ENCODE assay signal across 8 cellular contexts in genomic region chr5:75717082-75717922, GRCh38. TPM values are rescaled to one million over a fixed set of nuclear protein-coding genes. Genes with fewer than 3 reads are reported as not detected.
DNase-seq lines count a peak whose midpoint lies in the region; ATAC-seq and TF ChIP-seq lines count a peak whose summit lies in the region.

POC5 (minus strand) TSS chr5:75717437; CDS start chr5:75712937, 4,500 bp downstream.

- peaks cover 34% of the 10 kb centered on the region for H3K4me1 Mint-ChIP-seq in activated T-helper 1 cell treated with anti-CD3 and anti-CD28 coated beads, Interleukin-12 subunit alpha, Interleukin-12 subunit beta, Interleukin-2, Interleukin-4 antibody, amounts not matched to agents 30 ng/mL and 10 ng/mL and 1 ng/mL, durations not matched to agents 14 hours and 24 hours and 36 hours (ENCODE audit: low read depth)

- H3F3A ChIP-seq in GM23248 (ENCODE audit: insufficient read depth), result no peaks in the 10 kb centered on the region; the same call in 1 of the 2 replicates

- TF ChIP-seq CTCF in DND-41 (IDR thresholded peaks at IDR 0.05; ENCODE audit: borderline replicate concordance, extremely low read depth, low read length, poor library complexity, severe bottlenecking) (no peak), esophagus squamous epithelium (IDR thresholded peaks at IDR 0.05) (peak in 1 of 6 experiments; percentile 9)

- 10 to 11% methylated on average over 49 to 51 of the region's 51 CpGs for WGBS in GM23248 (ENCODE audit: low coverage in 1 of 2, low lambda C conversion rate in 2 of 2, missing lambda C conversion rate in 2 of 2), 2 experiments
- WGBS in esophagus squamous epithelium, 2 donors, result 17 to 21% methylated on average over 20 to 26 of the region's 51 CpGs

- DNase-seq in DND-41 (peak; percentile 98), GM23248 (peak; percentile 98), Kasumi-1 (lab: John Stamatoyannopoulos, UW) (peak; percentile 97 to 98), RPMI7951 (ENCODE audit: low read depth) (peak; percentile 92), esophagus squamous epithelium (lab: John Stamatoyannopoulos, UW) (peak; percentile 85), myocyte (ENCODE audit: low read depth) (peak; percentile 95)
- peak; percentile 98 for DNase-seq in activated T-helper 1 cell treated with anti-CD3 and anti-CD28 coated beads, Interleukin-12 subunit alpha, Interleukin-12 subunit beta, Interleukin-2, Interleukin-4 antibody, amounts not matched to agents 30 ng/mL and 10 ng/mL and 1 ng/mL, durations not matched to agents 14 hours and 24 hours and 36 hours (ENCODE audit: low spot score)
- DNase-seq in stimulated activated CD8-positive, alpha-beta memory T cell treated with anti-CD3 and anti-CD28 coated beads, Interleukin-7, amount 100 ng/mL, for 48 hours (ENCODE audit: extremely low read depth in 1 of 2, low read depth in 1 of 2), result peak; percentile 95 to 98

- H3K4me2 ChIP-seq in DND-41 (ENCODE audit: insufficient read depth, low read length), result peak within 1 kb of the TSS; percentile 75
- peak within 1 kb of the TSS; percentile 91 for H3K4me2 ChIP-seq in GM23248 (ENCODE audit: unreplicated experiment)

- H3K4me3 ChIP-seq in DND-41 (ENCODE audit: low read depth in 1 of 2, low read length in 2 of 2), result peak within 1 kb of the TSS; percentile 83 to 98
- peak within 1 kb of the TSS; percentile 87 for H3K4me3 ChIP-seq in GM23248
- H3K4me3 ChIP-seq in esophagus squamous epithelium, result peak within 1 kb of the TSS; percentile 70 to 83 (median 74)

- peaks cover 3% of the 10 kb centered on the region for H3K27me3 Mint-ChIP-seq in activated T-helper 1 cell treated with anti-CD3 and anti-CD28 coated beads, Interleukin-12 subunit alpha, Interleukin-12 subunit beta, Interleukin-2, Interleukin-4 antibody, amounts not matched to agents 30 ng/mL and 10 ng/mL and 1 ng/mL, durations not matched to agents 14 hours and 24 hours and 36 hours (ENCODE audit: insufficient read depth)

- H3K27ac ChIP-seq in DND-41 (ENCODE audit: low read length) (peak within 1 kb of the TSS; percentile 98), GM23248 (peak within 1 kb of the TSS; percentile 71), esophagus squamous epithelium (peak within 1 kb of the TSS; percentile 83 to 92 (median 88))

- peak within 1 kb of the TSS; percentile 98 for H3K4me3 Mint-ChIP-seq in activated T-helper 1 cell treated with anti-CD3 and anti-CD28 coated beads, Interleukin-12 subunit alpha, Interleukin-12 subunit beta, Interleukin-2, Interleukin-4 antibody, amounts not matched to agents 30 ng/mL and 10 ng/mL and 1 ng/mL, durations not matched to agents 14 hours and 24 hours and 36 hours

- no peaks in the 10 kb centered on the region for H3K9me3 Mint-ChIP-seq in activated T-helper 1 cell treated with anti-CD3 and anti-CD28 coated beads, Interleukin-12 subunit alpha, Interleukin-12 subunit beta, Interleukin-2, Interleukin-4 antibody, amounts not matched to agents 30 ng/mL and 10 ng/mL and 1 ng/mL, durations not matched to agents 14 hours and 24 hours and 36 hours

- H3K4me1 ChIP-seq in DND-41 (ENCODE audit: insufficient read depth, low read length) (peaks cover 36% of the 10 kb centered on the region), GM23248 (ENCODE audit: insufficient read depth) (peaks cover 4% of the 10 kb centered on the region; the same call in 1 of the 2 replicates), esophagus squamous epithelium (peaks cover 6 to 20% (median 9%) of the 10 kb centered on the region in 3 donors)

- no peaks in the 10 kb centered on the region for H3K9me3 ChIP-seq in DND-41 (ENCODE audit: insufficient read depth, low read length, severe bottlenecking)
- no peaks in the 10 kb centered on the region for H3K9me3 ChIP-seq in GM23248 (ENCODE audit: low read depth)
- no peaks in the 10 kb centered on the region for H3K9me3 ChIP-seq in esophagus squamous epithelium

- intact Hi-C loops in activated T-helper 1 cell treated with anti-CD3 and anti-CD28 coated beads, Interleukin-12 subunit alpha, Interleukin-12 subunit beta, Interleukin-2, Interleukin-4 antibody, amounts not matched to agents 30 ng/mL and 10 ng/mL and 1 ng/mL, durations not matched to agents 14 hours and 24 hours and 36 hours (cut with micrococcal nuclease), result loop anchor here (1.0 to 10.0 kb wide), 11 partner anchors 48 to 1033 kb away; partner anchors contain the start of genes ANKRD31, CERT1, GCNT4 and GFM2
- intact Hi-C loops in esophagus squamous epithelium (cut with DNase I), result no loop called here

- ATAC-seq in DND-41 (ENCODE audit: insufficient read depth, low read depth), result peak; percentile 91

- no peaks in the 10 kb centered on the region for H3K9me2 ChIP-seq in GM23248 (ENCODE audit: insufficient read depth)

- peak within 1 kb of the TSS; percentile 100 for H3K27ac Mint-ChIP-seq in activated T-helper 1 cell treated with anti-CD3 and anti-CD28 coated beads, Interleukin-12 subunit alpha, Interleukin-12 subunit beta, Interleukin-2, Interleukin-4 antibody, amounts not matched to agents 30 ng/mL and 10 ng/mL and 1 ng/mL, durations not matched to agents 14 hours and 24 hours and 36 hours

- no peaks in the 10 kb centered on the region for H3K27me3 ChIP-seq in DND-41 (ENCODE audit: insufficient read depth, low read length, poor library complexity)
- H3K27me3 ChIP-seq in GM23248 (replicated peaks; ENCODE audit: insufficient read depth), result no peaks in the 10 kb centered on the region
- no peaks in the 10 kb centered on the region for H3K27me3 ChIP-seq in esophagus squamous epithelium

- in situ Hi-C loops in GM23248 (cut with MboI), result no loop called here

- H3K9ac ChIP-seq in DND-41 (ENCODE audit: low read depth, low read length), result peak within 1 kb of the TSS; percentile 91
- peak within 1 kb of the TSS; percentile 83 for H3K9ac ChIP-seq in GM23248

- peaks cover 48% of the 10 kb centered on the region for H3K79me2 ChIP-seq in DND-41 (ENCODE audit: insufficient read depth, low read length)
- H3K79me2 ChIP-seq in GM23248 (ENCODE audit: insufficient read depth), result peaks cover 42% of the 10 kb centered on the region

- peaks cover 2% of the 10 kb centered on the region; the same call in 1 of the 2 replicates for H4K20me1 ChIP-seq in DND-41 (ENCODE audit: insufficient read depth, low read length)
- no peaks in the 10 kb centered on the region for H4K20me1 ChIP-seq in GM23248 (ENCODE audit: insufficient read depth)

- H2AFZ ChIP-seq in DND-41 (ENCODE audit: low read depth, low read length) (peak within 1 kb of the TSS; percentile 99), GM23248 (peak within 1 kb of the TSS; percentile 88)

- H3K36me3 ChIP-seq in DND-41 (ENCODE audit: insufficient read depth, low read length) (peaks cover 20% of the 10 kb centered on the region), GM23248 (ENCODE audit: low read depth) (0 out of 2 replicates have a peak, but pooled peaks cover 3% of the 10 kb centered on the region), esophagus squamous epithelium (peaks cover 0 to 9% (median 0%) of the 10 kb centered on the region in 3 donors)

- peaks cover 16% of the 10 kb centered on the region for H3K36me3 Mint-ChIP-seq in activated T-helper 1 cell treated with anti-CD3 and anti-CD28 coated beads, Interleukin-12 subunit alpha, Interleukin-12 subunit beta, Interleukin-2, Interleukin-4 antibody, amounts not matched to agents 30 ng/mL and 10 ng/mL and 1 ng/mL, durations not matched to agents 14 hours and 24 hours and 36 hours (ENCODE audit: low read depth)

- TF ChIP-seq POLR2A in esophagus squamous epithelium (IDR thresholded peaks at IDR 0.05), result peak in 2 of 4 donors; percentile 52 to 70

RNA-seq across cellular contexts. Expression of gene POC5, which starts in this region (rescaled TPM):
- total RNA-seq in GM23248 (2014; rRNA removed; shearing (Covaris generic)), result 14.5 and 17.4 TPM in 2 replicates
- 7.7 and 7.9 TPM in 2 replicates for polyA plus RNA-seq in GM23248 (2016; fragmentation: Nextera tagmentation; extraction: Ambion mirVana)
- total RNA-seq in RPMI7951 (2014; rRNA removed; shearing (Covaris generic)), result 25.1 and 35.0 TPM in 2 replicates
- total RNA-seq in activated T-helper 1 cell treated with anti-CD3 and anti-CD28 coated beads, Interleukin-12 subunit alpha, Interleukin-12 subunit beta, Interleukin-2, Interleukin-4 antibody, amounts not matched to agents 30 ng/mL and 10 ng/mL and 1 ng/mL, durations not matched to agents 14 hours and 24 hours and 36 hours, result 20.7 and 24.2 TPM in 2 replicates
- total RNA-seq in esophagus squamous epithelium, result 10 to 100 TPM in 2 of 4 donors, 1 to 10 TPM in 2; 1.9 to 16.9 (median 9.3) TPM
- 11.9 and 12.1 TPM in 2 replicates for total RNA-seq in myocyte
- 4.4 TPM for polyA plus RNA-seq in myocyte (2012)

Comparison
In these comparisons a context has a peak if more than half of its experiments do, and no peak if none do; other contexts are left out.
1. Peak in every context shown above with its lines: DNase-seq, ATAC-seq, H3K4me3 ChIP-seq and H3K27ac ChIP-seq.